25 cellular contexts compared by ENCODE assay signal in genomic region chr20:24443436-24443835, GRCh38. TPM values are rescaled to one million over a fixed set of nuclear protein-coding genes. Genes with fewer than 3 reads are reported as not detected.
"Had no signal": no experiment of that assay in that cellular context is flagged by ENCODE, and none has a peak within 500 bp of the region (broad histone marks: within the 10 kb centered on the region; RNA-seq: fewer than 3 reads in every experiment).

No MANE protein-coding gene starts in this region.

- DNase-seq: activated effector memory CD4-positive, alpha-beta T cell treated with Interleukin-2 at 50 U/mL for 16 hours; activated naive CD4-positive, alpha-beta T cell treated with anti-CD3 and anti-CD28 coated beads for 36 hours; activated naive CD8-positive, alpha-beta T cell treated with anti-CD3 and anti-CD28 coated beads, Interleukin-2, amount 10 ng/mL, durations not matched to agents 7 days and 5 days; activated T-cell treated with anti-CD3 and anti-CD28 coated beads, Interleukin-2, amount 50 U/mL, for 72 hours; amygdala; colonic mucosa; dorsolateral prefrontal cortex; effector memory CD8-positive, alpha-beta T cell; esophagus squamous epithelium; heart right ventricle; kidney; lower lobe of right lung; naive B cell; occipital lobe; sigmoid colon; stimulated activated CD4-positive, alpha-beta T cell treated with anti-CD3 and anti-CD28 coated beads, Interleukin-15, amount 100 ng/mL, for 24 hours; stomach; T-helper 1 cell; trophoblast cell had no signal

- H3K36me3 ChIP-seq: colonic mucosa, esophagus squamous epithelium, gastroesophageal sphincter, heart right ventricle, lower lobe of right lung, sigmoid colon, stomach, suprapubic skin had no signal

- H3K27ac ChIP-seq: colonic mucosa, dorsolateral prefrontal cortex, esophagus squamous epithelium, gastroesophageal sphincter, heart right ventricle, lower lobe of right lung, sigmoid colon, stomach, suprapubic skin had no signal

- H3K4me1 ChIP-seq: colonic mucosa, esophagus squamous epithelium, gastroesophageal sphincter, heart right ventricle, lower lobe of right lung, suprapubic skin had no signal

- H3K27me3 ChIP-seq: colonic mucosa, dorsolateral prefrontal cortex had no signal

- H3K27ac Mint-ChIP-seq: activated naive CD4-positive, alpha-beta T cell treated with anti-CD3 and anti-CD28 coated beads for 36 hours; activated naive CD8-positive, alpha-beta T cell treated with anti-CD3 and anti-CD28 coated beads, Interleukin-2, amount 10 ng/mL, durations not matched to agents 7 days and 5 days; activated T-cell treated with anti-CD3 and anti-CD28 coated beads, Interleukin-2, amount 50 U/mL, for 72 hours; effector memory CD8-positive, alpha-beta T cell; naive B cell; stimulated activated memory B cell treated with anti-CD40 and anti-IgM and Interleukin-4, amounts not matched to agents 10 μg/mL and 1 μg/mL and 100 μg/mL, for 72 hours had no signal

- ATAC-seq: activated T-cell treated with anti-CD3 and anti-CD28 coated beads, Interleukin-2, amount 50 U/mL, for 72 hours; effector memory CD8-positive, alpha-beta T cell; gastroesophageal sphincter; heart right ventricle; left lobe of liver; lower lobe of right lung; stimulated activated memory B cell treated with anti-CD40 and anti-IgM and Interleukin-4, amounts not matched to agents 10 μg/mL and 1 μg/mL and 100 μg/mL, for 72 hours had no signal

- H3K9me3 ChIP-seq: colonic mucosa, esophagus squamous epithelium, gastroesophageal sphincter, heart right ventricle, lower lobe of right lung, sigmoid colon, stomach, suprapubic skin had no signal

- H3K4me3 Mint-ChIP-seq: activated naive CD4-positive, alpha-beta T cell treated with anti-CD3 and anti-CD28 coated beads for 36 hours; activated naive CD8-positive, alpha-beta T cell treated with anti-CD3 and anti-CD28 coated beads, Interleukin-2, amount 10 ng/mL, durations not matched to agents 7 days and 5 days; activated T-cell treated with anti-CD3 and anti-CD28 coated beads, Interleukin-2, amount 50 U/mL, for 72 hours; effector memory CD8-positive, alpha-beta T cell; naive B cell; stimulated activated memory B cell treated with anti-CD40 and anti-IgM and Interleukin-4, amounts not matched to agents 10 μg/mL and 1 μg/mL and 100 μg/mL, for 72 hours had no signal

- H3K27me3 Mint-ChIP-seq: activated naive CD8-positive, alpha-beta T cell treated with anti-CD3 and anti-CD28 coated beads, Interleukin-2, amount 10 ng/mL, durations not matched to agents 7 days and 5 days; stimulated activated memory B cell treated with anti-CD40 and anti-IgM and Interleukin-4, amounts not matched to agents 10 μg/mL and 1 μg/mL and 100 μg/mL, for 72 hours had no signal

- H3K4me3 ChIP-seq: colonic mucosa, dorsolateral prefrontal cortex, esophagus squamous epithelium, gastroesophageal sphincter, heart right ventricle, lower lobe of right lung, sigmoid colon, smooth muscle cell, stomach, suprapubic skin had no signal

- H3K9me3 Mint-ChIP-seq: activated naive CD4-positive, alpha-beta T cell treated with anti-CD3 and anti-CD28 coated beads for 36 hours; activated naive CD8-positive, alpha-beta T cell treated with anti-CD3 and anti-CD28 coated beads, Interleukin-2, amount 10 ng/mL, durations not matched to agents 7 days and 5 days; activated T-cell treated with anti-CD3 and anti-CD28 coated beads, Interleukin-2, amount 50 U/mL, for 72 hours; effector memory CD8-positive, alpha-beta T cell; stimulated activated memory B cell treated with anti-CD40 and anti-IgM and Interleukin-4, amounts not matched to agents 10 μg/mL and 1 μg/mL and 100 μg/mL, for 72 hours had no signal

- H3K36me3 Mint-ChIP-seq: activated naive CD8-positive, alpha-beta T cell treated with anti-CD3 and anti-CD28 coated beads, Interleukin-2, amount 10 ng/mL, durations not matched to agents 7 days and 5 days; naive B cell; stimulated activated memory B cell treated with anti-CD40 and anti-IgM and Interleukin-4, amounts not matched to agents 10 μg/mL and 1 μg/mL and 100 μg/mL, for 72 hours had no signal

- H3K4me1 Mint-ChIP-seq: activated naive CD8-positive, alpha-beta T cell treated with anti-CD3 and anti-CD28 coated beads, Interleukin-2, amount 10 ng/mL, durations not matched to agents 7 days and 5 days; naive B cell; stimulated activated memory B cell treated with anti-CD40 and anti-IgM and Interleukin-4, amounts not matched to agents 10 μg/mL and 1 μg/mL and 100 μg/mL, for 72 hours had no signal

RNA-seq across cellular contexts. Expression of gene SYNDIG1, which starts 26.0 kb away (rescaled TPM):
- total RNA-seq: activated naive CD4-positive, alpha-beta T cell treated with anti-CD3 and anti-CD28 coated beads for 36 hours; activated naive CD8-positive, alpha-beta T cell treated with anti-CD3 and anti-CD28 coated beads, Interleukin-2, amount 10 ng/mL, durations not matched to agents 7 days and 5 days; activated T-cell treated with anti-CD3 and anti-CD28 coated beads, Interleukin-2, amount 50 U/mL, for 72 hours; bronchial epithelial cell; esophagus squamous epithelium; left lobe of liver; suprapubic skin had no signal
